In the genomic region with DNA sequence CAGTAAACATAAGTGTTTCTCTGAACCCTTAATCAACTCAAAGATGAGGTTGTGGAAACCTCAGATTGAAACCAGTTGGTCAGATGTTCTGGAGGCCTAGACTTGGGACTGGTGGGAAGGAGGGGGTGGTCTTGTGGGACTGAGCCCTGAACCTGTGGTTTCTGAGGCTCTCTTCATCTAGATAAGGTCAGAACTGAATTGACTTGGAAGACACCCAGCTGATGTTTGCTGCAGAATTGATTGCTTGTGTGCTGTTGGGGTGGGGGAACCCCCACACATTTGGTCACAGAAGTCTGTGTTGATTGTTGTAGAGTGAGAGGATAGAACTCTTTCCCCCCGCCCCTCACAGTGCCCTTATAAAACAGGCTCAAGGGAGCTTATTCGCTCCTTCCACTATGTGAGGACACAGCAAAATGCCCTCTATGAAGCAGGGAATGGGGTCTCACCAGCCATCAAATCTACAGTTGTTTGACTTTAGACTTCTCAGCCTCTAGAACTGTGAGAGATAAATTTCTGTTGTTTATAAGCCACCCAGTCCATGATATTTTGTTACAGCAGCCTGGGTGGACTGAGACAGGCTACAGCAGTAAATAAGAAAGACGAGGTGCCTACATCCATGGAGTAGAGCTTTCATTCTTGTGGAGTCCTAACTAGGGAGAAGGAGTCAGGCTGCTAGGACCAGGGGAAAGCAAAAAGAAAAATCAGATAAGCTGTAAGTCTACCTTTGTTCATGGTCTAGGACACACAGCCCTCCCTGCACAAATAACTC, we compare ENCODE assay signal across 1 cellular context.
TF ChIP-seq lines count a peak whose summit lies in the region.

No MANE protein-coding gene starts in this region.

TF ChIP-seq in GM12878, 131 proteins besides CTCF, POLR2A, EP300 and RAD21 (continued from another document and continues in another):
- TF ChIP-seq KDM1A (IDR thresholded peaks at IDR 0.05; ENCODE audit: borderline replicate concordance) (no peak), MEF2A (IDR thresholded peaks at IDR 0.05; ENCODE audit: insufficient read depth, low read depth, low read length) (peak; percentile 56; the same call in 1 of the 2 replicates), CHD2 (IDR thresholded peaks at IDR 0.05; ENCODE audit: borderline replicate concordance, low read depth, low read length) (no peak), SPI1 (IDR thresholded peaks at IDR 0.05; ENCODE audit: borderline replicate concordance, insufficient read depth, low read depth, low read length) (no peak), NRF1 (conservative IDR thresholded peaks at IDR 0.05; ENCODE audit: low read depth, low read length) (no peak), CHD4 (IDR thresholded peaks at IDR 0.05) (no peak), NR2C2 (IDR thresholded peaks at IDR 0.05; ENCODE audit: borderline replicate concordance, control insufficient read depth, insufficient read length, low read depth) (no peak), RELA (IDR thresholded peaks at IDR 0.05; ENCODE audit: borderline replicate concordance, partially characterized antibody) (no peak), BACH1 (IDR thresholded peaks at IDR 0.05; ENCODE audit: borderline replicate concordance) (no peak), KAT2A (conservative IDR thresholded peaks at IDR 0.05; ENCODE audit: control insufficient read depth, low read depth, low read length) (no peak), PAX8 (IDR thresholded peaks at IDR 0.05) (no peak), POLR2AphosphoS2 (IDR thresholded peaks at IDR 0.05; ENCODE audit: low read depth, low read length) (no peak), HDAC6 (IDR thresholded peaks at IDR 0.05; ENCODE audit: unreplicated experiment) (no peak), IKZF2 (IDR thresholded peaks at IDR 0.05) (peak in 1 of 2 experiments; percentile 38; a peak in 2 of 4 replicates), TCF7 (IDR thresholded peaks at IDR 0.05; ENCODE audit: borderline replicate concordance) (no peak), TAF1 (IDR thresholded peaks at IDR 0.05; ENCODE audit: borderline replicate concordance, low read depth, low read length) (no peak), ASH2L (IDR thresholded peaks at IDR 0.05; ENCODE audit: borderline replicate concordance, low read depth) (no peak), SIN3A (IDR thresholded peaks at IDR 0.05; ENCODE audit: low read depth, low read length) (no peak), FOS (IDR thresholded peaks at IDR 0.05; ENCODE audit: borderline replicate concordance, extremely low read depth, insufficient read length) (no peak), RBBP5 (conservative IDR thresholded peaks at IDR 0.05) (no peak), IRF4 (IDR thresholded peaks at IDR 0.05; ENCODE audit: low read depth, low read length) (peak; percentile 60; the same call in 1 of the 2 replicates), POU2F2 (IDR thresholded peaks at IDR 0.05; ENCODE audit: borderline replicate concordance, low read depth, low read length) (no peak), GATAD2B (conservative IDR thresholded peaks at IDR 0.05; ENCODE audit: low read depth) (no peak), JUNB (IDR thresholded peaks at IDR 0.05) (no peak; the same call in 1 of the 2 replicates), SREBF1 (IDR thresholded peaks at IDR 0.05; ENCODE audit: low read length) (no peak), LARP7 (IDR thresholded peaks at IDR 0.05) (no peak), BRCA1 (IDR thresholded peaks at IDR 0.05; ENCODE audit: low read depth, low read length) (no peak), RAD51 (IDR thresholded peaks at IDR 0.05) (no peak)
- TF ChIP-seq, protein P1, sequence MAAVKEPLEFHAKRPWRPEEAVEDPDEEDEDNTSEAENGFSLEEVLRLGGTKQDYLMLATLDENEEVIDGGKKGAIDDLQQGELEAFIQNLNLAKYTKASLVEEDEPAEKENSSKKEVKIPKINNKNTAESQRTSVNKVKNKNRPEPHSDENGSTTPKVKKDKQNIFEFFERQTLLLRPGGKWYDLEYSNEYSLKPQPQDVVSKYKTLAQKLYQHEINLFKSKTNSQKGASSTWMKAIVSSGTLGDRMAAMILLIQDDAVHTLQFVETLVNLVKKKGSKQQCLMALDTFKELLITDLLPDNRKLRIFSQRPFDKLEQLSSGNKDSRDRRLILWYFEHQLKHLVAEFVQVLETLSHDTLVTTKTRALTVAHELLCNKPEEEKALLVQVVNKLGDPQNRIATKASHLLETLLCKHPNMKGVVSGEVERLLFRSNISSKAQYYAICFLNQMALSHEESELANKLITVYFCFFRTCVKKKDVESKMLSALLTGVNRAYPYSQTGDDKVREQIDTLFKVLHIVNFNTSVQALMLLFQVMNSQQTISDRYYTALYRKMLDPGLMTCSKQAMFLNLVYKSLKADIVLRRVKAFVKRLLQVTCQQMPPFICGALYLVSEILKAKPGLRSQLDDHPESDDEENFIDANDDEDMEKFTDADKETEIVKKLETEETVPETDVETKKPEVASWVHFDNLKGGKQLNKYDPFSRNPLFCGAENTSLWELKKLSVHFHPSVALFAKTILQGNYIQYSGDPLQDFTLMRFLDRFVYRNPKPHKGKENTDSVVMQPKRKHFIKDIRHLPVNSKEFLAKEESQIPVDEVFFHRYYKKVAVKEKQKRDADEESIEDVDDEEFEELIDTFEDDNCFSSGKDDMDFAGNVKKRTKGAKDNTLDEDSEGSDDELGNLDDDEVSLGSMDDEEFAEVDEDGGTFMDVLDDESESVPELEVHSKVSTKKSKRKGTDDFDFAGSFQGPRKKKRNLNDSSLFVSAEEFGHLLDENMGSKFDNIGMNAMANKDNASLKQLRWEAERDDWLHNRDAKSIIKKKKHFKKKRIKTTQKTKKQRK (IDR thresholded peaks at IDR 0.05; ENCODE audit: low read depth, low read length) = no peak
- TF ChIP-seq, protein P2, sequence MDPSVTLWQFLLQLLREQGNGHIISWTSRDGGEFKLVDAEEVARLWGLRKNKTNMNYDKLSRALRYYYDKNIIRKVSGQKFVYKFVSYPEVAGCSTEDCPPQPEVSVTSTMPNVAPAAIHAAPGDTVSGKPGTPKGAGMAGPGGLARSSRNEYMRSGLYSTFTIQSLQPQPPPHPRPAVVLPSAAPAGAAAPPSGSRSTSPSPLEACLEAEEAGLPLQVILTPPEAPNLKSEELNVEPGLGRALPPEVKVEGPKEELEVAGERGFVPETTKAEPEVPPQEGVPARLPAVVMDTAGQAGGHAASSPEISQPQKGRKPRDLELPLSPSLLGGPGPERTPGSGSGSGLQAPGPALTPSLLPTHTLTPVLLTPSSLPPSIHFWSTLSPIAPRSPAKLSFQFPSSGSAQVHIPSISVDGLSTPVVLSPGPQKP (IDR thresholded peaks at IDR 0.05; ENCODE audit: low read depth, low read length) = no peak
- TF ChIP-seq, protein P3, sequence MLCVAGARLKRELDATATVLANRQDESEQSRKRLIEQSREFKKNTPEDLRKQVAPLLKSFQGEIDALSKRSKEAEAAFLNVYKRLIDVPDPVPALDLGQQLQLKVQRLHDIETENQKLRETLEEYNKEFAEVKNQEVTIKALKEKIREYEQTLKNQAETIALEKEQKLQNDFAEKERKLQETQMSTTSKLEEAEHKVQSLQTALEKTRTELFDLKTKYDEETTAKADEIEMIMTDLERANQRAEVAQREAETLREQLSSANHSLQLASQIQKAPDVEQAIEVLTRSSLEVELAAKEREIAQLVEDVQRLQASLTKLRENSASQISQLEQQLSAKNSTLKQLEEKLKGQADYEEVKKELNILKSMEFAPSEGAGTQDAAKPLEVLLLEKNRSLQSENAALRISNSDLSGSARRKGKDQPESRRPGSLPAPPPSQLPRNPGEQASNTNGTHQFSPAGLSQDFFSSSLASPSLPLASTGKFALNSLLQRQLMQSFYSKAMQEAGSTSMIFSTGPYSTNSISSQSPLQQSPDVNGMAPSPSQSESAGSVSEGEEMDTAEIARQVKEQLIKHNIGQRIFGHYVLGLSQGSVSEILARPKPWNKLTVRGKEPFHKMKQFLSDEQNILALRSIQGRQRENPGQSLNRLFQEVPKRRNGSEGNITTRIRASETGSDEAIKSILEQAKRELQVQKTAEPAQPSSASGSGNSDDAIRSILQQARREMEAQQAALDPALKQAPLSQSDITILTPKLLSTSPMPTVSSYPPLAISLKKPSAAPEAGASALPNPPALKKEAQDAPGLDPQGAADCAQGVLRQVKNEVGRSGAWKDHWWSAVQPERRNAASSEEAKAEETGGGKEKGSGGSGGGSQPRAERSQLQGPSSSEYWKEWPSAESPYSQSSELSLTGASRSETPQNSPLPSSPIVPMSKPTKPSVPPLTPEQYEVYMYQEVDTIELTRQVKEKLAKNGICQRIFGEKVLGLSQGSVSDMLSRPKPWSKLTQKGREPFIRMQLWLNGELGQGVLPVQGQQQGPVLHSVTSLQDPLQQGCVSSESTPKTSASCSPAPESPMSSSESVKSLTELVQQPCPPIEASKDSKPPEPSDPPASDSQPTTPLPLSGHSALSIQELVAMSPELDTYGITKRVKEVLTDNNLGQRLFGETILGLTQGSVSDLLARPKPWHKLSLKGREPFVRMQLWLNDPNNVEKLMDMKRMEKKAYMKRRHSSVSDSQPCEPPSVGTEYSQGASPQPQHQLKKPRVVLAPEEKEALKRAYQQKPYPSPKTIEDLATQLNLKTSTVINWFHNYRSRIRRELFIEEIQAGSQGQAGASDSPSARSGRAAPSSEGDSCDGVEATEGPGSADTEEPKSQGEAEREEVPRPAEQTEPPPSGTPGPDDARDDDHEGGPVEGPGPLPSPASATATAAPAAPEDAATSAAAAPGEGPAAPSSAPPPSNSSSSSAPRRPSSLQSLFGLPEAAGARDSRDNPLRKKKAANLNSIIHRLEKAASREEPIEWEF (IDR thresholded peaks at IDR 0.05; ENCODE audit: insufficient replicate concordance, low read depth, low read length) = no peak
- TF ChIP-seq, protein P4, sequence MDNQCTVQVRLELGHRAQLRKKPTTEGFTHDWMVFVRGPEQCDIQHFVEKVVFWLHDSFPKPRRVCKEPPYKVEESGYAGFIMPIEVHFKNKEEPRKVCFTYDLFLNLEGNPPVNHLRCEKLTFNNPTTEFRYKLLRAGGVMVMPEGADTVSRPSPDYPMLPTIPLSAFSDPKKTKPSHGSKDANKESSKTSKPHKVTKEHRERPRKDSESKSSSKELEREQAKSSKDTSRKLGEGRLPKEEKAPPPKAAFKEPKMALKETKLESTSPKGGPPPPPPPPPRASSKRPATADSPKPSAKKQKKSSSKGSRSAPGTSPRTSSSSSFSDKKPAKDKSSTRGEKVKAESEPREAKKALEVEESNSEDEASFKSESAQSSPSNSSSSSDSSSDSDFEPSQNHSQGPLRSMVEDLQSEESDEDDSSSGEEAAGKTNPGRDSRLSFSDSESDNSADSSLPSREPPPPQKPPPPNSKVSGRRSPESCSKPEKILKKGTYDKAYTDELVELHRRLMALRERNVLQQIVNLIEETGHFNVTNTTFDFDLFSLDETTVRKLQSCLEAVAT (IDR thresholded peaks at IDR 0.05) = no peak
- TF ChIP-seq, protein P5, sequence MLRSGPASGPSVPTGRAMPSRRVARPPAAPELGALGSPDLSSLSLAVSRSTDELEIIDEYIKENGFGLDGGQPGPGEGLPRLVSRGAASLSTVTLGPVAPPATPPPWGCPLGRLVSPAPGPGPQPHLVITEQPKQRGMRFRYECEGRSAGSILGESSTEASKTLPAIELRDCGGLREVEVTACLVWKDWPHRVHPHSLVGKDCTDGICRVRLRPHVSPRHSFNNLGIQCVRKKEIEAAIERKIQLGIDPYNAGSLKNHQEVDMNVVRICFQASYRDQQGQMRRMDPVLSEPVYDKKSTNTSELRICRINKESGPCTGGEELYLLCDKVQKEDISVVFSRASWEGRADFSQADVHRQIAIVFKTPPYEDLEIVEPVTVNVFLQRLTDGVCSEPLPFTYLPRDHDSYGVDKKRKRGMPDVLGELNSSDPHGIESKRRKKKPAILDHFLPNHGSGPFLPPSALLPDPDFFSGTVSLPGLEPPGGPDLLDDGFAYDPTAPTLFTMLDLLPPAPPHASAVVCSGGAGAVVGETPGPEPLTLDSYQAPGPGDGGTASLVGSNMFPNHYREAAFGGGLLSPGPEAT (IDR thresholded peaks at IDR 0.05; ENCODE audit: low read depth) = no peak
- TF ChIP-seq, protein P6, sequence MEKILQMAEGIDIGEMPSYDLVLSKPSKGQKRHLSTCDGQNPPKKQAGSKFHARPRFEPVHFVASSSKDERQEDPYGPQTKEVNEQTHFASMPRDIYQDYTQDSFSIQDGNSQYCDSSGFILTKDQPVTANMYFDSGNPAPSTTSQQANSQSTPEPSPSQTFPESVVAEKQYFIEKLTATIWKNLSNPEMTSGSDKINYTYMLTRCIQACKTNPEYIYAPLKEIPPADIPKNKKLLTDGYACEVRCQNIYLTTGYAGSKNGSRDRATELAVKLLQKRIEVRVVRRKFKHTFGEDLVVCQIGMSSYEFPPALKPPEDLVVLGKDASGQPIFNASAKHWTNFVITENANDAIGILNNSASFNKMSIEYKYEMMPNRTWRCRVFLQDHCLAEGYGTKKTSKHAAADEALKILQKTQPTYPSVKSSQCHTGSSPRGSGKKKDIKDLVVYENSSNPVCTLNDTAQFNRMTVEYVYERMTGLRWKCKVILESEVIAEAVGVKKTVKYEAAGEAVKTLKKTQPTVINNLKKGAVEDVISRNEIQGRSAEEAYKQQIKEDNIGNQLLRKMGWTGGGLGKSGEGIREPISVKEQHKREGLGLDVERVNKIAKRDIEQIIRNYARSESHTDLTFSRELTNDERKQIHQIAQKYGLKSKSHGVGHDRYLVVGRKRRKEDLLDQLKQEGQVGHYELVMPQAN (conservative IDR thresholded peaks at IDR 0.05) = no peak
- TF ChIP-seq, protein P7, sequence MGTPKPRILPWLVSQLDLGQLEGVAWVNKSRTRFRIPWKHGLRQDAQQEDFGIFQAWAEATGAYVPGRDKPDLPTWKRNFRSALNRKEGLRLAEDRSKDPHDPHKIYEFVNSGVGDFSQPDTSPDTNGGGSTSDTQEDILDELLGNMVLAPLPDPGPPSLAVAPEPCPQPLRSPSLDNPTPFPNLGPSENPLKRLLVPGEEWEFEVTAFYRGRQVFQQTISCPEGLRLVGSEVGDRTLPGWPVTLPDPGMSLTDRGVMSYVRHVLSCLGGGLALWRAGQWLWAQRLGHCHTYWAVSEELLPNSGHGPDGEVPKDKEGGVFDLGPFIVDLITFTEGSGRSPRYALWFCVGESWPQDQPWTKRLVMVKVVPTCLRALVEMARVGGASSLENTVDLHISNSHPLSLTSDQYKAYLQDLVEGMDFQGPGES (IDR thresholded peaks at IDR 0.05) = no peak
- TF ChIP-seq, protein P8, sequence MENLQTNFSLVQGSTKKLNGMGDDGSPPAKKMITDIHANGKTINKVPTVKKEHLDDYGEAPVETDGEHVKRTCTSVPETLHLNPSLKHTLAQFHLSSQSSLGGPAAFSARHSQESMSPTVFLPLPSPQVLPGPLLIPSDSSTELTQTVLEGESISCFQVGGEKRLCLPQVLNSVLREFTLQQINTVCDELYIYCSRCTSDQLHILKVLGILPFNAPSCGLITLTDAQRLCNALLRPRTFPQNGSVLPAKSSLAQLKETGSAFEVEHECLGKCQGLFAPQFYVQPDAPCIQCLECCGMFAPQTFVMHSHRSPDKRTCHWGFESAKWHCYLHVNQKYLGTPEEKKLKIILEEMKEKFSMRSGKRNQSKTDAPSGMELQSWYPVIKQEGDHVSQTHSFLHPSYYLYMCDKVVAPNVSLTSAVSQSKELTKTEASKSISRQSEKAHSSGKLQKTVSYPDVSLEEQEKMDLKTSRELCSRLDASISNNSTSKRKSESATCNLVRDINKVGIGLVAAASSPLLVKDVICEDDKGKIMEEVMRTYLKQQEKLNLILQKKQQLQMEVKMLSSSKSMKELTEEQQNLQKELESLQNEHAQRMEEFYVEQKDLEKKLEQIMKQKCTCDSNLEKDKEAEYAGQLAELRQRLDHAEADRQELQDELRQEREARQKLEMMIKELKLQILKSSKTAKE (IDR thresholded peaks at IDR 0.05; ENCODE audit: low read depth, poor library complexity, severe bottlenecking) = no peak
- TF ChIP-seq, protein P9, sequence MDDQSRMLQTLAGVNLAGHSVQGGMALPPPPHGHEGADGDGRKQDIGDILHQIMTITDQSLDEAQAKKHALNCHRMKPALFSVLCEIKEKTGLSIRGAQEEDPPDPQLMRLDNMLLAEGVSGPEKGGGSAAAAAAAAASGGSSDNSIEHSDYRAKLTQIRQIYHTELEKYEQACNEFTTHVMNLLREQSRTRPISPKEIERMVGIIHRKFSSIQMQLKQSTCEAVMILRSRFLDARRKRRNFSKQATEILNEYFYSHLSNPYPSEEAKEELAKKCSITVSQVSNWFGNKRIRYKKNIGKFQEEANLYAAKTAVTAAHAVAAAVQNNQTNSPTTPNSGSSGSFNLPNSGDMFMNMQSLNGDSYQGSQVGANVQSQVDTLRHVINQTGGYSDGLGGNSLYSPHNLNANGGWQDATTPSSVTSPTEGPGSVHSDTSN (IDR thresholded peaks at IDR 0.05; ENCODE audit: insufficient replicate concordance, low read depth, low read length) = no peak
